20 cellular contexts compared by ENCODE assay signal in the genomic region with DNA sequence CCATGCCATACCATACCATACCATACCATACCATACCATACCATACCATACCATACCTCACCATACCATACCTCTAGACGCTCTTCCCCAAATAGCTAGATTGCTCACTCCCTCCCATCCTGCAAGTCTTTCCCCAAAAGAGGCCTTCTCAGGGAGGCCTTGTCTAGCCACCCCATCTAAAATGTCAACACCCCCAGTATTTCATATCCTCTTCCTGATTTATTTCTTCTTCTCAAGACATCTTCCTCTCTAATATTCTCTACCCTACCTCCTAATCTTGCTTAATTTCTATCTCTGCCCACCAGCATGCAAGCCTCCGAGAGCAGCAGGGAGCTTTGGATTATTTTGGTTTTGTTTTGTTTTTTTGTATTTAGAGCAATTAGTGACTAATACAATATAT.
DNase-seq lines count a peak whose midpoint lies in the region; ATAC-seq, FAIRE-seq and TF ChIP-seq lines count a peak whose summit lies in the region.
"Had no signal": no experiment of that assay in that cellular context is flagged by ENCODE, and none has a peak within 500 bp of the region (broad histone marks: within the 10 kb centered on the region; RNA-seq: fewer than 3 reads in every experiment).

No MANE protein-coding gene starts in this region.

- no peaks in the 10 kb centered on the region for H3K9me3 ChIP-seq in astrocyte (ENCODE audit: insufficient read depth, low read depth, low read length)
- no peaks in the 10 kb centered on the region for H3K9me3 ChIP-seq in CD8-positive, alpha-beta T cell (ENCODE audit: low read length)
- H3K9me3 ChIP-seq: SJSA1 had no signal

- H3K27ac Mint-ChIP-seq in CD14-positive monocyte (peak overlapping the region; percentile 87 to 99 (median 99)), astrocyte (ENCODE audit: unreplicated experiment) (peak overlapping the region; percentile 73)
- no peak overlapping the region for H3K27ac Mint-ChIP-seq in CD8-positive, alpha-beta T cell

- POLR2A ChIA-PET in CD8-positive, alpha-beta T cell (lab: Charles Lee) = no interaction called here

- intact Hi-C loops in CD14-positive monocyte (cut with micrococcal nuclease) = loop anchor here in 1 of 2 donors (10.0 kb wide), 1 partner anchor 68 kb away; no protein-coding TSS in a partner anchor
- intact Hi-C loops in CD8-positive, alpha-beta T cell (cut with DNase I, micrococcal nuclease) = no loop called here

- CTCF ChIA-PET in CD8-positive, alpha-beta T cell (lab: Charles Lee) = no interaction called here

- no peak for ATAC-seq in foreskin keratinocyte
- ATAC-seq in CD8-positive, alpha-beta T cell = no peak
- ATAC-seq: Right ventricle myocardium inferior had no signal

- no peak overlapping the region for H2AFZ ChIP-seq in astrocyte (ENCODE audit: low read depth, low read length)

- no peak overlapping the region for H3K4me2 ChIP-seq in astrocyte (ENCODE audit: low read length)

- H3K27ac ChIP-seq in HL-60 (replicated peaks) (peak overlapping the region; percentile 99), astrocyte (ENCODE audit: low read depth, low read length) (no peak overlapping the region), foreskin keratinocyte (peak overlapping the region; percentile 96)
- H3K27ac ChIP-seq in CD8-positive, alpha-beta T cell (ENCODE audit: low read depth, low read length) = no peak overlapping the region
- H3K27ac ChIP-seq: C4-2B, SJSA1 had no signal

- H3K9ac ChIP-seq in astrocyte (ENCODE audit: low read length) = no peak overlapping the region

- H3K9me3 Mint-ChIP-seq in CD14-positive monocyte (peaks cover 1 to 12% (median 8%) of the 10 kb centered on the region in 7 donors), astrocyte (ENCODE audit: unreplicated experiment) (no peaks in the 10 kb centered on the region)
- H3K9me3 Mint-ChIP-seq in CD8-positive, alpha-beta T cell = no peaks in the 10 kb centered on the region

- no peak for DNase-seq in CD14-positive monocyte (ENCODE audit: low spot score)
- no peak for DNase-seq in HL-60 (ENCODE audit: low read depth in 1 of 2, low spot score in 1 of 2)
- DNase-seq in astrocyte (ENCODE audit: low read depth) = no peak
- no peak for DNase-seq in foreskin keratinocyte
- DNase-seq in activated CD4-positive, alpha-beta T cell treated with anti-CD3 and anti-CD28 coated beads, Interleukin-2, amount 50 U/mL, for 4 hours = no peak
- DNase-seq in NCI-H526 treated with DMSO at 0.1 percent for 48 hours (lab: John Stamatoyannopoulos, UW) = no peak
- DNase-seq in CD8-positive, alpha-beta T cell = no peak
- no peak for DNase-seq in NK-92 treated with Interleukin-12 subunit alpha and Interleukin-12 subunit beta, amount 100 ng/mL, for 24 hours (lab: John Stamatoyannopoulos, UW)
- DNase-seq: DMS79, Kasumi-1, NCI-H1048, NCI-H1436 treated with DMSO at 0.1 percent for 48 hours, NCI-H1930, NCI-H2227 treated with DMSO at 0.1 percent for 48 hours, NCI-H510A, NCI-H82 had no signal

- no peak for TF ChIP-seq CTCF in CD14-positive monocyte (IDR thresholded peaks at IDR 0.05)
- no peak for TF ChIP-seq CTCF in HL-60 (IDR thresholded peaks at IDR 0.05; ENCODE audit: insufficient read depth, low read length)
- no peak for TF ChIP-seq CTCF in astrocyte (IDR thresholded peaks at IDR 0.05; ENCODE audit: insufficient read depth, low read depth, low read length)
- no peak for TF ChIP-seq CTCF in foreskin keratinocyte (conservative IDR thresholded peaks at IDR 0.05)
- TF ChIP-seq CTCF in CD8-positive, alpha-beta T cell (IDR thresholded peaks at IDR 0.05) = no peak

- H3K27me3 Mint-ChIP-seq in CD14-positive monocyte (ENCODE audit: low read depth in 3 of 3) (peaks cover 0 to 9% (median 0%) of the 10 kb centered on the region in 3 donors), astrocyte (ENCODE audit: low read depth, unreplicated experiment) (peaks cover 3% of the 10 kb centered on the region)
- no peaks in the 10 kb centered on the region for H3K27me3 Mint-ChIP-seq in CD8-positive, alpha-beta T cell (ENCODE audit: low read depth)

- H3K4me1 Mint-ChIP-seq in CD14-positive monocyte (peaks cover 80% of the 10 kb centered on the region), astrocyte (ENCODE audit: low read depth, unreplicated experiment) (peaks cover 11% of the 10 kb centered on the region)
- H3K4me1 Mint-ChIP-seq in CD8-positive, alpha-beta T cell (ENCODE audit: low read depth) = no peaks in the 10 kb centered on the region

- H3K4me1 ChIP-seq in astrocyte (ENCODE audit: insufficient read depth, low read length) (peaks cover 3% of the 10 kb centered on the region), foreskin keratinocyte (peaks cover 18% of the 10 kb centered on the region)
- no peaks in the 10 kb centered on the region for H3K4me1 ChIP-seq in CD8-positive, alpha-beta T cell (ENCODE audit: insufficient read depth, low read length)

- H3K36me3 ChIP-seq in astrocyte (ENCODE audit: insufficient read depth, low read length) = no peaks in the 10 kb centered on the region
- no peaks in the 10 kb centered on the region for H3K36me3 ChIP-seq in CD8-positive, alpha-beta T cell (ENCODE audit: insufficient read depth, low read length)
- H3K36me3 ChIP-seq: SJSA1 had no signal

- no peak for FAIRE-seq in astrocyte (lab: Jason Lieb, UNC)
- FAIRE-seq: A204.1 had no signal

- no peaks in the 10 kb centered on the region for H3K79me2 ChIP-seq in astrocyte (ENCODE audit: insufficient read depth, low read length)

- H3K36me3 Mint-ChIP-seq in CD14-positive monocyte = peaks cover 1 to 5% of the 10 kb centered on the region in 2 donors
- H3K36me3 Mint-ChIP-seq in astrocyte (ENCODE audit: low read depth, unreplicated experiment) = no peaks in the 10 kb centered on the region
- no peaks in the 10 kb centered on the region for H3K36me3 Mint-ChIP-seq in CD8-positive, alpha-beta T cell

- H3K27me3 ChIP-seq in HL-60 (ENCODE audit: insufficient read depth, poor library complexity, severe bottlenecking) = no peaks in the 10 kb centered on the region
- H3K27me3 ChIP-seq in astrocyte (ENCODE audit: insufficient read depth, low read length) = no peaks in the 10 kb centered on the region
- H3K27me3 ChIP-seq in foreskin keratinocyte = no peaks in the 10 kb centered on the region
- no peaks in the 10 kb centered on the region for H3K27me3 ChIP-seq in CD8-positive, alpha-beta T cell (ENCODE audit: insufficient read depth, low read length)
- H3K27me3 ChIP-seq: SJSA1 had no signal

- H3K4me3 Mint-ChIP-seq in CD14-positive monocyte (peak overlapping the region in 1 of 2 donors; percentile 61), astrocyte (ENCODE audit: unreplicated experiment) (no peak overlapping the region)
- H3K4me3 Mint-ChIP-seq in CD8-positive, alpha-beta T cell = no peak overlapping the region

- H3K4me3 ChIP-seq in HL-60 (replicated peaks; ENCODE audit: insufficient read depth, low read length) (no peak overlapping the region), astrocyte (ENCODE audit: insufficient read depth, low read depth, low read length) (no peak overlapping the region)
- no peak overlapping the region for H3K4me3 ChIP-seq in CD8-positive, alpha-beta T cell (ENCODE audit: low read depth, low read length)
- H3K4me3 ChIP-seq: SJSA1 had no signal

- H4K20me1 ChIP-seq in astrocyte (ENCODE audit: insufficient read depth, low read length) = no peaks in the 10 kb centered on the region

Comparison
In these comparisons a context has a peak if more than half of its experiments do, and no peak if none do; other contexts are left out.
1. H3K27ac ChIP-seq: peak in HL-60 (single experiment) and foreskin keratinocyte (single experiment); none in astrocyte (single experiment) and CD8-positive, alpha-beta T cell (single experiment).